Comparison of ENCODE assay signal across 33 cellular contexts in the genomic region with DNA sequence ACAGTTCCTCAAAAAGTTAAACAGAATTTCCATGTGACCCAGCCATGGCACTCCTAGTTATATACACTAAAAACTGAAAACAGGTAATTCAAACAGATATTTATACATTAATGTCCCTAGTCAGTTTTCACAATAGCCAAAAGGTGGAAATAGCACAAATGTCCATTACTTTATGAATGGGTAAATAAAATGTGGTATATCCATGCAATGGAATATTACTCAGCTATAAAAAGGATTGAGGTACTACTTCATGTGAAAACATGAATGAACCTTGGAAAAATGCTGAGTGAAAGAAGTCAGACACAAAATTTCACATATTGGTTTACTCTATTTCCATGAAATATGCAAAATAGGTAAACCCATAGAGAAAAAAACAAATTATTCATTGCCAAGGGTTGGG.
DNase-seq lines count a peak whose midpoint lies in the region; ATAC-seq, FAIRE-seq and TF ChIP-seq lines count a peak whose summit lies in the region.
"Had no signal": no experiment of that assay in that cellular context is flagged by ENCODE, and none has a peak within 500 bp of the region (broad histone marks: within the 10 kb centered on the region; RNA-seq: fewer than 3 reads in every experiment).

No MANE protein-coding gene starts in this region.

- H3K79me2 ChIP-seq in SK-N-SH (ENCODE audit: insufficient read depth) (no peaks in the 10 kb centered on the region), astrocyte (ENCODE audit: insufficient read depth, low read length) (no peaks in the 10 kb centered on the region)

- no peaks in the 10 kb centered on the region for H3K27me3 ChIP-seq in SK-N-SH (ENCODE audit: insufficient read depth)
- no peaks in the 10 kb centered on the region for H3K27me3 ChIP-seq in astrocyte (ENCODE audit: insufficient read depth, low read length)
- H3K27me3 ChIP-seq in tibial artery, result no peaks in the 10 kb centered on the region
- H3K27me3 ChIP-seq: BE2C had no signal

- H3K4me1 ChIP-seq in SK-N-SH (ENCODE audit: control insufficient read depth in 1 of 2, insufficient read depth in 2 of 2, low read depth in 1 of 2, low read length in 1 of 2) (no peaks in the 10 kb centered on the region), astrocyte (ENCODE audit: insufficient read depth, low read length) (no peaks in the 10 kb centered on the region), tibial artery (no peaks in the 10 kb centered on the region)
- H3K4me1 ChIP-seq: A549; BE2C; BLaER1; BLaER1 treated with 17β-estradiol and CSF1 and Interleukin-3, amounts not matched to agents 10 nM and 100 nM; Caco-2 had no signal

- POLR2A ChIA-PET in SK-N-SH (lab: Yijun Ruan, JAX), result no interaction called here

- H3K9me3 ChIP-seq in SK-N-SH, result no peaks in the 10 kb centered on the region
- H3K9me3 ChIP-seq in astrocyte (ENCODE audit: insufficient read depth, low read depth, low read length), result no peaks in the 10 kb centered on the region
- H3K9me3 ChIP-seq in tibial artery, result peaks cover 0 to 10% (median 9%) of the 10 kb centered on the region in 3 donors
- H3K9me3 ChIP-seq: A549, BE2C, Caco-2 had no signal

- TF ChIP-seq RAD21 in SK-N-SH (IDR thresholded peaks at IDR 0.05; ENCODE audit: low read length), result no peak

- no peaks in the 10 kb centered on the region for H3K4me1 Mint-ChIP-seq in astrocyte (ENCODE audit: low read depth, unreplicated experiment)
- H3K4me1 Mint-ChIP-seq: B cell; CD14-positive monocyte; CD4-positive, alpha-beta memory T cell; CD4-positive, CD25-positive, alpha-beta regulatory T cell; CD8-positive, alpha-beta memory T cell had no signal

- H3K27me3 Mint-ChIP-seq in astrocyte (ENCODE audit: low read depth, unreplicated experiment), result no peaks in the 10 kb centered on the region
- H3K27me3 Mint-ChIP-seq: B cell; CD4-positive, alpha-beta memory T cell; CD4-positive, alpha-beta T cell; CD4-positive, CD25-positive, alpha-beta regulatory T cell; CD8-positive, alpha-beta memory T cell had no signal

- no peak overlapping the region for H3K4me3 Mint-ChIP-seq in astrocyte (ENCODE audit: unreplicated experiment)
- H3K4me3 Mint-ChIP-seq: B cell; CD14-positive monocyte; CD4-positive, alpha-beta memory T cell; CD4-positive, alpha-beta T cell; CD4-positive, CD25-positive, alpha-beta regulatory T cell; CD8-positive, alpha-beta memory T cell; CD8-positive, alpha-beta T cell had no signal

- TF ChIP-seq CTCF in SK-N-SH (IDR thresholded peaks at IDR 0.05) (no peak), astrocyte (IDR thresholded peaks at IDR 0.05; ENCODE audit: insufficient read depth, low read depth, low read length) (no peak), tibial artery (IDR thresholded peaks at IDR 0.05) (no peak)

- no peaks in the 10 kb centered on the region for H3K36me3 Mint-ChIP-seq in astrocyte (ENCODE audit: low read depth, unreplicated experiment)
- H3K36me3 Mint-ChIP-seq: CD14-positive monocyte; CD4-positive, alpha-beta memory T cell; CD4-positive, CD25-positive, alpha-beta regulatory T cell; CD8-positive, alpha-beta memory T cell; CD8-positive, alpha-beta T cell had no signal

- H3K4me2 ChIP-seq in SK-N-SH (no peak overlapping the region), astrocyte (ENCODE audit: low read length) (no peak overlapping the region)
- H3K4me2 ChIP-seq: A549; BLaER1; BLaER1 treated with 17β-estradiol and CSF1 and Interleukin-3, amounts not matched to agents 10 nM and 100 nM had no signal

- intact Hi-C loops in tibial artery (cut with DNase I; ENCODE audit: low total_unique reads), result no loop called here

- H2AFZ ChIP-seq in SK-N-SH (ENCODE audit: low read depth) (no peak overlapping the region), astrocyte (ENCODE audit: low read depth, low read length) (no peak overlapping the region)

- CTCF ChIA-PET in SK-N-SH (lab: Yijun Ruan, JAX), result interaction anchor here (0.6 kb wide), 1 partner anchor 180 kb away, joined by 3 read pairs; no protein-coding TSS in a partner anchor

- no peak for DNase-seq in SK-N-SH
- DNase-seq in astrocyte (ENCODE audit: low read depth), result no peak
- DNase-seq in tibial artery, result no peak
- DNase-seq: 8988T; ACHN; AML-193; BE2C; C1 segment of cervical spinal cord; Caco-2; Calu3; CD4-positive, alpha-beta memory T cell; CD4-positive, alpha-beta T cell; CD4-positive, CD25-positive, alpha-beta regulatory T cell; CD8-positive, alpha-beta memory T cell; CD8-positive, alpha-beta T cell; COR-L47; DMS 273 treated with DMSO at 0.1 percent for 48 hours; DMS153; DMS53; DMS79; DMS79 treated with DMSO at 0.1 percent for 48 hours; DND-41; EL had no signal

- H3K9ac ChIP-seq in SK-N-SH (no peak overlapping the region), astrocyte (ENCODE audit: low read length) (no peak overlapping the region)
- H3K9ac ChIP-seq: BLaER1; BLaER1 treated with 17β-estradiol and CSF1 and Interleukin-3, amounts not matched to agents 10 nM and 100 nM had no signal

- peak; percentile 20 for FAIRE-seq in astrocyte (lab: Jason Lieb, UNC)
- FAIRE-seq: A204.1, A549, D721Med had no signal

- H3K4me3 ChIP-seq in SK-N-SH (ENCODE audit: low read depth in 2 of 2, low read length in 1 of 2), result no peak overlapping the region
- no peak overlapping the region for H3K4me3 ChIP-seq in astrocyte (ENCODE audit: insufficient read depth, low read depth, low read length)
- no peak overlapping the region for H3K4me3 ChIP-seq in tibial artery
- H3K4me3 ChIP-seq: A549; BLaER1; BLaER1 treated with 17β-estradiol and CSF1 and Interleukin-3, amounts not matched to agents 10 nM and 100 nM had no signal

- no peaks in the 10 kb centered on the region for H4K20me1 ChIP-seq in SK-N-SH (ENCODE audit: insufficient read depth)
- H4K20me1 ChIP-seq in astrocyte (ENCODE audit: insufficient read depth, low read length), result no peaks in the 10 kb centered on the region
- H4K20me1 ChIP-seq: BLaER1; BLaER1 treated with 17β-estradiol and CSF1 and Interleukin-3, amounts not matched to agents 10 nM and 100 nM had no signal

- no peak overlapping the region for H3K27ac Mint-ChIP-seq in astrocyte (ENCODE audit: unreplicated experiment)
- H3K27ac Mint-ChIP-seq: B cell; CD14-positive monocyte; CD4-positive, alpha-beta T cell; CD4-positive, CD25-positive, alpha-beta regulatory T cell; CD8-positive, alpha-beta memory T cell; CD8-positive, alpha-beta T cell had no signal

- H3K27ac ChIP-seq in SK-N-SH (ENCODE audit: low read depth in 2 of 2, low read length in 1 of 2) (no peak overlapping the region), astrocyte (ENCODE audit: low read depth, low read length) (no peak overlapping the region), tibial artery (no peak overlapping the region)
- H3K27ac ChIP-seq: 22Rv1; A549; BLaER1; BLaER1 treated with 17β-estradiol and CSF1 and Interleukin-3, amounts not matched to agents 10 nM and 100 nM; C4-2B had no signal

- no peak for ATAC-seq in SK-N-SH treated with all-trans-retinoic acid at 6 μM for 48 hours
- ATAC-seq: A549; CD8-positive, alpha-beta T cell had no signal

- no peaks in the 10 kb centered on the region for H3K36me3 ChIP-seq in SK-N-SH (replicated peaks in 1 of 2; ENCODE audit: control insufficient read depth in 1 of 2, insufficient read depth in 2 of 2, low read length in 1 of 2)
- H3K36me3 ChIP-seq in astrocyte (ENCODE audit: insufficient read depth, low read length), result no peaks in the 10 kb centered on the region
- no peaks in the 10 kb centered on the region for H3K36me3 ChIP-seq in tibial artery
- H3K36me3 ChIP-seq: BE2C; BLaER1; BLaER1 treated with 17β-estradiol and CSF1 and Interleukin-3, amounts not matched to agents 10 nM and 100 nM had no signal

- H3F3A ChIP-seq in SK-N-SH (replicated peaks; ENCODE audit: insufficient read depth), result no peaks in the 10 kb centered on the region

- TF ChIP-seq EP300 in SK-N-SH (IDR thresholded peaks at IDR 0.05; ENCODE audit: borderline replicate concordance in 1 of 2, low read depth in 1 of 2, low read length in 1 of 2), result no peak

- no peaks in the 10 kb centered on the region for H3K9me2 ChIP-seq in SK-N-SH

- H3K9me3 Mint-ChIP-seq in astrocyte (ENCODE audit: unreplicated experiment), result no peaks in the 10 kb centered on the region
- H3K9me3 Mint-ChIP-seq: CD4-positive, alpha-beta T cell had no signal

TF ChIP-seq in SK-N-SH treated with all-trans-retinoic acid at 6 μM for 48 hours, 23 proteins besides CTCF, POLR2A, EP300 and RAD21 (continues in another document):
- TF ChIP-seq ZFP3 (CRISPR knock-in tag; IDR thresholded peaks at IDR 0.05) (no peak), SNAI2 (CRISPR knock-in tag; IDR thresholded peaks at IDR 0.05) (no peak), ZNF8 (CRISPR knock-in tag; IDR thresholded peaks at IDR 0.05) (peak; percentile 90), PPARA (CRISPR knock-in tag; IDR thresholded peaks at IDR 0.05; ENCODE audit: borderline replicate concordance) (no peak)
- TF ChIP-seq, protein P1, sequence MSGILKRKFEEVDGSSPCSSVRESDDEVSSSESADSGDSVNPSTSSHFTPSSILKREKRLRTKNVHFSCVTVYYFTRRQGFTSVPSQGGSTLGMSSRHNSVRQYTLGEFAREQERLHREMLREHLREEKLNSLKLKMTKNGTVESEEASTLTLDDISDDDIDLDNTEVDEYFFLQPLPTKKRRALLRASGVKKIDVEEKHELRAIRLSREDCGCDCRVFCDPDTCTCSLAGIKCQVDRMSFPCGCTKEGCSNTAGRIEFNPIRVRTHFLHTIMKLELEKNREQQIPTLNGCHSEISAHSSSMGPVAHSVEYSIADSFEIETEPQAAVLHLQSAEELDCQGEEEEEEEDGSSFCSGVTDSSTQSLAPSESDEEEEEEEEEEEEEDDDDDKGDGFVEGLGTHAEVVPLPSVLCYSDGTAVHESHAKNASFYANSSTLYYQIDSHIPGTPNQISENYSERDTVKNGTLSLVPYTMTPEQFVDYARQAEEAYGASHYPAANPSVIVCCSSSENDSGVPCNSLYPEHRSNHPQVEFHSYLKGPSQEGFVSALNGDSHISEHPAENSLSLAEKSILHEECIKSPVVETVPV (CRISPR knock-in tag; IDR thresholded peaks at IDR 0.05), result no peak

TF ChIP-seq in SK-N-SH, 30 proteins besides CTCF, POLR2A, EP300 and RAD21 (continues in another document):
- TF ChIP-seq YY1 (IDR thresholded peaks at IDR 0.05; ENCODE audit: low read depth) (no peak), SMC3 (IDR thresholded peaks at IDR 0.05; ENCODE audit: low read depth, low read length) (no peak), FOSL2 (IDR thresholded peaks at IDR 0.05; ENCODE audit: borderline replicate concordance, low read depth) (no peak), RFX5 (IDR thresholded peaks at IDR 0.05; ENCODE audit: low read length) (no peak), JUND (IDR thresholded peaks at IDR 0.05) (no peak), NRF1 (IDR thresholded peaks at IDR 0.05; ENCODE audit: low read depth, low read length) (no peak), POLR2AphosphoS5 (IDR thresholded peaks at IDR 0.05; ENCODE audit: low read depth, low read length) (no peak), CHD2 (IDR thresholded peaks at IDR 0.05; ENCODE audit: low read length, partially characterized antibody) (no peak), SIN3A (IDR thresholded peaks at IDR 0.05; ENCODE audit: borderline replicate concordance, low read depth, low read length) (no peak), ELF1 (IDR thresholded peaks at IDR 0.05) (no peak), RCOR1 (IDR thresholded peaks at IDR 0.05; ENCODE audit: low read length) (no peak)
